8 cellular contexts compared by ENCODE assay signal in the genomic region with DNA sequence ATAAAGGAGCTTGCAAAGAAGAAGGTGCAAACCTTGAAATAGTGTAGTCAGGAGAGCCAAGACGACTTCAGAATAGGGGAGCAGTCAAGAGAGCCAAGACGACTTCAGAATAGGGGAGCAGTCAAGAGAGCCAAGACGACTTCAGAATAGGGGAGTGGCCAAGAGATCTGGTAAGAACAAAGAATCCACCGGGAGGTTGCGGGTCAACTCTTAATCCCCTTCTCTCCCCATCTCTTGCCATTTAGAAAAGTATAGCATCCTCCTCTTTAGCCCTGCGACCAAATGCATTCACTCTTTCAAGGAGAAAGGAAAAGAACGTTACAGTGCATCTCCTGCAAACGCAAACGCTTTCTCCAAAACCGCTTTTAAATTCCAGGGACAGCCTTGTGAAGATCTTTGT. TPM values are rescaled to one million over a fixed set of nuclear protein-coding genes. Genes with fewer than 3 reads are reported as not detected.
A peak's percentile ranks its signal among the peaks of the same experiment; 100 is the strongest.
DNase-seq lines count a peak whose midpoint lies in the region; ATAC-seq and TF ChIP-seq lines count a peak whose summit lies in the region.

No MANE protein-coding gene starts in this region.

- H3K79me2 ChIP-seq in PC-3 (ENCODE audit: low read length) (peaks cover 75% of the 10 kb centered on the region), osteoblast (ENCODE audit: insufficient read depth, low read length) (peaks cover 55% of the 10 kb centered on the region)

- no TSS peak for BruUV-seq in PC-3 (replicated peaks; lab: Mats Ljungman, UMichigan)

- peak overlapping the region; percentile 73 for H3K27ac ChIP-seq in PC-3 (ENCODE audit: low read length)
- H3K27ac ChIP-seq in osteoblast (ENCODE audit: low read depth, low read length): peak overlapping the region; percentile 87

- peaks cover 10% of the 10 kb centered on the region; the same call in 1 of the 2 replicates for H3K36me3 ChIP-seq in PC-3 (ENCODE audit: low read depth, low read length)
- H3K36me3 ChIP-seq in osteoblast (ENCODE audit: insufficient read depth, low read length): peaks cover 18% of the 10 kb centered on the region

- H3K4me2 ChIP-seq in PC-3 (ENCODE audit: low read length): peak overlapping the region; percentile 95
- H3K4me2 ChIP-seq in osteoblast (ENCODE audit: insufficient read depth, low read length): peak overlapping the region; percentile 93

- H3K4me3 ChIP-seq in PC-3 (ENCODE audit: low read length) (peak overlapping the region; percentile 97), epithelial cell of esophagus (ENCODE audit: low read length) (peak overlapping the region; percentile 88), osteoblast (ENCODE audit: insufficient read depth, low read length) (peak overlapping the region; percentile 99)

- H3K9ac ChIP-seq in PC-3 (ENCODE audit: low read length): peak overlapping the region; percentile 97

- DNase-seq in EL (peak; percentile 18), PC-3 (no peak), epithelial cell of esophagus (ENCODE audit: low read depth) (no peak), osteoblast (ENCODE audit: insufficient read length, low spot score, missing footprints) (peak; percentile 82), head of caudate nucleus (no peak), kidney glomerular epithelial cell (lab: John Stamatoyannopoulos, UW) (no peak)

- intact Hi-C loops in PC-3 (cut with micrococcal nuclease): loop anchor here (2.0 to 5.0 kb wide), 3 partner anchors 17 to 167 kb away; a partner anchor contains a TSS
- intact Hi-C loops in head of caudate nucleus (cut with DNase I): loop anchor here (5.0 kb wide), 1 partner anchor 165 kb away; a partner anchor contains a TSS

- ATAC-seq in PC-3 (0 out of 2 replicates have a peak, but pooled peaks have one; percentile 3), GM18907 (IDR thresholded peaks at IDR 0.05; ENCODE audit: unreplicated experiment) (no peak), HG03025 (IDR thresholded peaks at IDR 0.05; ENCODE audit: low FRiP score, unreplicated experiment) (no peak)

- no peaks in the 10 kb centered on the region for H3K9me3 ChIP-seq in PC-3 (ENCODE audit: low read length)
- no peaks in the 10 kb centered on the region for H3K9me3 ChIP-seq in osteoblast (ENCODE audit: low read depth, low read length)

- peaks cover 22% of the 10 kb centered on the region for H3K4me1 ChIP-seq in PC-3 (ENCODE audit: insufficient read depth, low read length)
- peaks cover 11% of the 10 kb centered on the region for H3K4me1 ChIP-seq in osteoblast (ENCODE audit: insufficient read depth, low read length)

- H3F3A ChIP-seq in PC-3 (ENCODE audit: low read length, unreplicated experiment): no peaks in the 10 kb centered on the region

- H4K20me1 ChIP-seq in PC-3 (ENCODE audit: low read length): peaks cover 11% of the 10 kb centered on the region
- peaks cover 9% of the 10 kb centered on the region for H4K20me1 ChIP-seq in osteoblast (ENCODE audit: insufficient read depth, low read length)

- H2AFZ ChIP-seq in PC-3 (ENCODE audit: low read length) (peak overlapping the region; percentile 96), osteoblast (ENCODE audit: low read length) (peak overlapping the region; percentile 98)

- CTCF ChIA-PET in PC-3 (lab: Charles Lee): no interaction called here

- no peaks in the 10 kb centered on the region for H3K9me2 ChIP-seq in PC-3 (replicated peaks; ENCODE audit: low read length)

- H3K27me3 ChIP-seq in PC-3 (ENCODE audit: low read length): no peaks in the 10 kb centered on the region
- no peaks in the 10 kb centered on the region for H3K27me3 ChIP-seq in osteoblast (ENCODE audit: insufficient read depth, low read length)

- no peak for TF ChIP-seq CTCF in PC-3 (conservative IDR thresholded peaks at IDR 0.05; ENCODE audit: low read depth, low read length)
- no peak for TF ChIP-seq CTCF in epithelial cell of esophagus (IDR thresholded peaks at IDR 0.05; ENCODE audit: insufficient read depth, low read depth, low read length, missing control alignments)
- no peak for TF ChIP-seq CTCF in osteoblast (IDR thresholded peaks at IDR 0.05; ENCODE audit: extremely low read depth, low read depth, low read length)

- POLR2A ChIA-PET in PC-3 (lab: Charles Lee; ENCODE audit: unreplicated experiment): no interaction called here

RNA-seq across cellular contexts. Expression of a gene that starts 0.7 kb away (rescaled TPM):
- total RNA-seq in PC-3 (2014; rRNA removed) (13.6 and 18.8 TPM in 2 replicates), osteoblast (10.1 and 15.3 TPM in 2 replicates)

RNA-seq across cellular contexts. Expression of a gene that starts 0.8 kb away (rescaled TPM):
- total RNA-seq in PC-3 (2014; rRNA removed) (3.3 and 8.9 TPM in 2 replicates), osteoblast (8.7 and 9.4 TPM in 2 replicates)

Comparison
In these comparisons a context has a peak if more than half of its experiments do, and no peak if none do; other contexts are left out.
1. DNase-seq: peak in EL (single experiment) and osteoblast (single experiment); none in PC-3 (single experiment), epithelial cell of esophagus (single experiment), head of caudate nucleus (0 of 42) and kidney glomerular epithelial cell (single experiment).
2. Peak in every context shown above with its lines, with median percentiles within 50 percentile points of each other: H3K4me3 ChIP-seq.